8 cellular contexts compared by ENCODE assay signal in the genomic region with DNA sequence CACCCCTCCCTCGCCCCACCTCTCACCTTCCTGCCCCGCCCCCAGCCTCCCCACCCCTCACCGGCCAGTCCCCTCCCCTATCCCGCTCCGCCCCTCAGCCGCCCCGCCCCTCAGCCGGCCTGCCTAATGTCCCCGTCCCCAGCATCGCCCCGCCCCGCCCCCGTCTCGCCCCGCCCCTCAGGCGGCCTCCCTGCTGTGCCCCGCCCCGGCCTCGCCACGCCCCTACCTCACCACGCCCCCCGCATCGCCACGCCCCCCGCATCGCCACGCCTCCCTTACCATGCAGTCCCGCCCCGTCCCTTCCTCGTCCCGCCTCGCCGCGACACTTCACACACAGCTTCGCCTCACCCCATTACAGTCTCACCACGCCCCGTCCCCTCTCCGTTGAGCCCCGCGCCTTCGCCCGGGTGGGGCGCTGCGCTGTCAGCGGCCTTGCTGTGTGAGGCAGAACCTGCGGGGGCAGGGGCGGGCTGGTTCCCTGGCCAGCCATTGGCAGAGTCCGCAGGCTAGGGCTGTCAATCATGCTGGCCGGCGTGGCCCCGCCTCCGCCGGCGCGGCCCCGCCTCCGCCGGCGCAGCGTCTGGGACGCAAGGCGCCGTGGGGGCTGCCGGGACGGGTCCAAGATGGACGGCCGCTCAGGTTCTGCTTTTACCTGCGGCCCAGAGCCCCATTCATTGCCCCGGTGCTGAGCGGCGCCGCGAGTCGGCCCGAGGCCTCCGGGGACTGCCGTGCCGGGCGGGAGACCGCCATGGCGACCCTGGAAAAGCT. TPM values are rescaled to one million over a fixed set of nuclear protein-coding genes. Genes with fewer than 3 reads are reported as not detected.
A peak's percentile ranks its signal among the peaks of the same experiment; 100 is the strongest.
DNase-seq lines count a peak whose midpoint lies in the region; ATAC-seq and TF ChIP-seq lines count a peak whose summit lies in the region.

A gene (plus strand): TSS at position 604 of the 768 bp plus-strand sequence. CDS start 145 bp downstream, at position 749.
A gene (minus strand): TSS at position 461 of the 768 bp plus-strand sequence.

- peak within 1 kb of the TSS; percentile 91 for H3K4me3 ChIP-seq in fibroblast of pulmonary artery (replicated peaks; ENCODE audit: low read depth, low read length)

- H3K27me3 Mint-ChIP-seq in activated T-helper 2 cell treated with anti-CD3 and anti-CD28 coated beads, Interferon-gamma antibody, Interleukin-2, Interleukin-4, amounts not matched to agents 10 μg/mL and 5 μg/mL and 100 μg/mL, durations not matched to agents 14 hours and 24 hours and 36 hours (ENCODE audit: low read depth) = no peaks in the 10 kb centered on the region
- H3K27me3 Mint-ChIP-seq in natural killer cell treated with Interleukin-12 subunit alpha and Interleukin-12 subunit beta and Interleukin-15 and Interleukin-18, amount 100 ng/mL, for 72 hours = no peaks in the 10 kb centered on the region

- DNase-seq in EL (peak; percentile 93), H4 (ENCODE audit: low spot score) (peak; percentile 95), LHCN-M2 (ENCODE audit: low read depth) (peak; percentile 89), RPMI8226 (peak; percentile 92), fibroblast of pulmonary artery (ENCODE audit: low read depth) (peak; percentile 95)
- peak; percentile 90 for DNase-seq in activated T-helper 2 cell treated with anti-CD3 and anti-CD28 coated beads, Interferon-gamma antibody, Interleukin-2, Interleukin-4, amounts not matched to agents 10 μg/mL and 5 μg/mL and 100 μg/mL, durations not matched to agents 14 hours and 24 hours and 36 hours (ENCODE audit: low spot score)
- DNase-seq in natural killer cell treated with Interleukin-12 subunit alpha and Interleukin-12 subunit beta and Interleukin-15 and Interleukin-18, amount 100 ng/mL, for 72 hours (ENCODE audit: low spot score) = peak; percentile 94
- DNase-seq in stimulated activated naive CD4-positive, alpha-beta T cell (lab: John Stamatoyannopoulos, UW) = peak; percentile 97 to 99 (median 98)

- intact Hi-C loops in activated T-helper 2 cell treated with anti-CD3 and anti-CD28 coated beads, Interferon-gamma antibody, Interleukin-2, Interleukin-4, amounts not matched to agents 10 μg/mL and 5 μg/mL and 100 μg/mL, durations not matched to agents 14 hours and 24 hours and 36 hours (cut with micrococcal nuclease) = loop anchor here (1.0 to 10.0 kb wide), 6 partner anchors 27 to 1359 kb away; a partner anchor contains a TSS

- peaks cover 19% of the 10 kb centered on the region for H3K4me1 Mint-ChIP-seq in activated T-helper 2 cell treated with anti-CD3 and anti-CD28 coated beads, Interferon-gamma antibody, Interleukin-2, Interleukin-4, amounts not matched to agents 10 μg/mL and 5 μg/mL and 100 μg/mL, durations not matched to agents 14 hours and 24 hours and 36 hours (ENCODE audit: low read depth)
- peaks cover 22 to 26% of the 10 kb centered on the region in 2 donors for H3K4me1 Mint-ChIP-seq in natural killer cell treated with Interleukin-12 subunit alpha and Interleukin-12 subunit beta and Interleukin-15 and Interleukin-18, amount 100 ng/mL, for 72 hours (ENCODE audit: low read depth in 2 of 2)

- peaks cover 8% of the 10 kb centered on the region for H3K36me3 Mint-ChIP-seq in activated T-helper 2 cell treated with anti-CD3 and anti-CD28 coated beads, Interferon-gamma antibody, Interleukin-2, Interleukin-4, amounts not matched to agents 10 μg/mL and 5 μg/mL and 100 μg/mL, durations not matched to agents 14 hours and 24 hours and 36 hours (ENCODE audit: low read depth)
- no peaks in the 10 kb centered on the region for H3K36me3 Mint-ChIP-seq in natural killer cell treated with Interleukin-12 subunit alpha and Interleukin-12 subunit beta and Interleukin-15 and Interleukin-18, amount 100 ng/mL, for 72 hours

- H3K27ac Mint-ChIP-seq in activated T-helper 2 cell treated with anti-CD3 and anti-CD28 coated beads, Interferon-gamma antibody, Interleukin-2, Interleukin-4, amounts not matched to agents 10 μg/mL and 5 μg/mL and 100 μg/mL, durations not matched to agents 14 hours and 24 hours and 36 hours = peak within 1 kb of the TSS; percentile 79
- H3K27ac Mint-ChIP-seq in natural killer cell treated with Interleukin-12 subunit alpha and Interleukin-12 subunit beta and Interleukin-15 and Interleukin-18, amount 100 ng/mL, for 72 hours = peak within 1 kb of the TSS; percentile 78 to 85

- H3K4me3 Mint-ChIP-seq in activated T-helper 2 cell treated with anti-CD3 and anti-CD28 coated beads, Interferon-gamma antibody, Interleukin-2, Interleukin-4, amounts not matched to agents 10 μg/mL and 5 μg/mL and 100 μg/mL, durations not matched to agents 14 hours and 24 hours and 36 hours (ENCODE audit: low read depth) = peak within 1 kb of the TSS; percentile 89
- peak within 1 kb of the TSS; percentile 84 for H3K4me3 Mint-ChIP-seq in natural killer cell treated with Interleukin-12 subunit alpha and Interleukin-12 subunit beta and Interleukin-15 and Interleukin-18, amount 100 ng/mL, for 72 hours

- peak; percentile 92 to 94 for ATAC-seq in natural killer cell treated with Interleukin-12 subunit alpha and Interleukin-12 subunit beta and Interleukin-15 and Interleukin-18, amount 100 ng/mL, for 72 hours

- H3K9me3 Mint-ChIP-seq in activated T-helper 2 cell treated with anti-CD3 and anti-CD28 coated beads, Interferon-gamma antibody, Interleukin-2, Interleukin-4, amounts not matched to agents 10 μg/mL and 5 μg/mL and 100 μg/mL, durations not matched to agents 14 hours and 24 hours and 36 hours = no peaks in the 10 kb centered on the region
- H3K9me3 Mint-ChIP-seq in natural killer cell treated with Interleukin-12 subunit alpha and Interleukin-12 subunit beta and Interleukin-15 and Interleukin-18, amount 100 ng/mL, for 72 hours = no peaks in the 10 kb centered on the region

- no peak for TF ChIP-seq CTCF in fibroblast of pulmonary artery (IDR thresholded peaks at IDR 0.05; ENCODE audit: low read length, missing control alignments)

RNA-seq across cellular contexts. Expression of the first gene that starts in this region (rescaled TPM):
- 20.3 and 23.9 TPM in 2 replicates for total RNA-seq in H4 (2014; rRNA removed; shearing (Covaris generic))
- 12.8 and 19.4 TPM in 2 replicates for total RNA-seq in LHCN-M2 (2014; rRNA removed)
- 16.9 TPM for polyA plus RNA-seq in LHCN-M2 (2012)
- total RNA-seq in activated T-helper 2 cell treated with anti-CD3 and anti-CD28 coated beads, Interferon-gamma antibody, Interleukin-2, Interleukin-4, amounts not matched to agents 10 μg/mL and 5 μg/mL and 100 μg/mL, durations not matched to agents 14 hours and 24 hours and 36 hours = 65.3 and 71.9 TPM in 2 replicates
- total RNA-seq in natural killer cell treated with Interleukin-12 subunit alpha and Interleukin-12 subunit beta and Interleukin-15 and Interleukin-18, amount 100 ng/mL, for 72 hours = 100 to 1,000 TPM in 1 of 2 donors, 10 to 100 TPM in 1; 62.4 to 116 TPM

RNA-seq across cellular contexts. Expression of the second gene that starts in this region (rescaled TPM):
- not detected in 2 replicates for total RNA-seq in H4 (2014; rRNA removed; shearing (Covaris generic))
- total RNA-seq in LHCN-M2 (2014; rRNA removed) = not detected in 2 replicates
- polyA plus RNA-seq in LHCN-M2 (2012) = not detected
- not detected in 2 replicates for total RNA-seq in activated T-helper 2 cell treated with anti-CD3 and anti-CD28 coated beads, Interferon-gamma antibody, Interleukin-2, Interleukin-4, amounts not matched to agents 10 μg/mL and 5 μg/mL and 100 μg/mL, durations not matched to agents 14 hours and 24 hours and 36 hours
- total RNA-seq in natural killer cell treated with Interleukin-12 subunit alpha and Interleukin-12 subunit beta and Interleukin-15 and Interleukin-18, amount 100 ng/mL, for 72 hours = not detected

Comparison
In these comparisons a context has a peak if more than half of its experiments do, and no peak if none do; other contexts are left out.
1. Peak in every context shown above with its lines: DNase-seq, ATAC-seq and H3K4me3 ChIP-seq.